Comparison of ENCODE assay signal across 14 cellular contexts in the genomic region with DNA sequence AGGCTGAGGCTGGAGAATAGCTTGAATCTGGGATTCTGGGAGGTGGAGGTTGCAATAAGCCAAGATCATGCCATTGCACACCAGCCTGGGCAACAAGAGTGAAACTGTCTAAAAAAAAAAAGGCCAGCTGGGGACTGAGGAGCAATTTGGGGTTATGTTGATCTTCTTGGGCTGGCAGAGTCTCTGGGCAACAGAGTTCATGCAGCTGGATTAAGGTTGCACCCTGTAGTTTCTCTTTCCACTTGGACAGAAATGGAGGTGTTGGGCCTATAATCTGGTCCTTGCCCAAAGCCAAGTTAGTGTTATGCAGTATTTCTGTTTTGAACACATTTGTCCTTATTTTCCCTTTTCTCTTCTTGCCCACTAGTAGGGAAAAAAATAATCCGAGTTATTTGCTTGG.
"Had no signal": no experiment of that assay in that cellular context is flagged by ENCODE, and none has a peak within 500 bp of the region (broad histone marks: within the 10 kb centered on the region; RNA-seq: fewer than 3 reads in every experiment).

No MANE protein-coding gene starts in this region.

- H3K4me1 ChIP-seq: parathyroid adenoma had no signal

- H2AFZ ChIP-seq: parathyroid adenoma had no signal

- H3K4me3 ChIP-seq: colonic mucosa, tibial nerve had no signal

- H3K27ac ChIP-seq: colonic mucosa, parathyroid adenoma had no signal

- H3K27ac Mint-ChIP-seq: activated B cell treated with CpG ODN at 0.5 μM for 24 hours; activated CD4-positive, alpha-beta T cell treated with anti-CD3 and anti-CD28 coated beads, Interleukin-2, amount 10 ng/mL, durations not matched to agents 24 days and 14 days; activated naive CD4-positive, alpha-beta T cell treated with anti-CD3 and anti-CD28 coated beads for 36 hours; activated T-helper 17 cell treated with anti-CD3 and anti-CD28 coated beads, Interleukin-2, amount 50 U/mL, for 72 hours; stimulated activated effector memory CD8-positive, alpha-beta T cell treated with anti-CD3 and anti-CD28 coated beads, Interleukin-12 subunit alpha, Interleukin-12 subunit beta, amount 100 ng/mL, for 72 hours; T-helper 1 cell treated with Interleukin-12 subunit alpha and Interleukin-12 subunit beta and Interleukin-4 antibody, amounts not matched to agents 30 μg/mL and 1 μg/mL, for 36 hours had no signal

- H3K36me3 Mint-ChIP-seq: stimulated activated effector memory CD8-positive, alpha-beta T cell treated with anti-CD3 and anti-CD28 coated beads, Interleukin-12 subunit alpha, Interleukin-12 subunit beta, amount 100 ng/mL, for 72 hours had no signal

- H3K27me3 Mint-ChIP-seq: activated B cell treated with CpG ODN at 0.5 μM for 24 hours; activated CD4-positive, alpha-beta T cell treated with anti-CD3 and anti-CD28 coated beads, Interleukin-2, amount 10 ng/mL, durations not matched to agents 24 days and 14 days; activated T-helper 17 cell treated with anti-CD3 and anti-CD28 coated beads, Interleukin-2, amount 50 U/mL, for 72 hours had no signal

- H3K9ac ChIP-seq: parathyroid adenoma had no signal

- H3K4me3 Mint-ChIP-seq: activated B cell treated with CpG ODN at 0.5 μM for 24 hours; activated CD4-positive, alpha-beta T cell treated with anti-CD3 and anti-CD28 coated beads, Interleukin-2, amount 10 ng/mL, durations not matched to agents 24 days and 14 days; activated naive CD4-positive, alpha-beta T cell treated with anti-CD3 and anti-CD28 coated beads for 36 hours; activated T-helper 17 cell treated with anti-CD3 and anti-CD28 coated beads, Interleukin-2, amount 50 U/mL, for 72 hours; stimulated activated effector memory CD8-positive, alpha-beta T cell treated with anti-CD3 and anti-CD28 coated beads, Interleukin-12 subunit alpha, Interleukin-12 subunit beta, amount 100 ng/mL, for 72 hours; T-helper 1 cell treated with Interleukin-12 subunit alpha and Interleukin-12 subunit beta and Interleukin-4 antibody, amounts not matched to agents 30 μg/mL and 1 μg/mL, for 36 hours had no signal

- ATAC-seq: activated T-helper 17 cell treated with anti-CD3 and anti-CD28 coated beads, Interleukin-2, amount 50 U/mL, for 72 hours; stimulated activated effector memory CD8-positive, alpha-beta T cell treated with anti-CD3 and anti-CD28 coated beads, Interleukin-12 subunit alpha, Interleukin-12 subunit beta, amount 100 ng/mL, for 72 hours had no signal

- H3K9me3 ChIP-seq: colonic mucosa, tibial nerve had no signal

- H3K4me1 Mint-ChIP-seq: activated B cell treated with CpG ODN at 0.5 μM for 24 hours; activated CD4-positive, alpha-beta T cell treated with anti-CD3 and anti-CD28 coated beads, Interleukin-2, amount 10 ng/mL, durations not matched to agents 24 days and 14 days; activated T-helper 17 cell treated with anti-CD3 and anti-CD28 coated beads, Interleukin-2, amount 50 U/mL, for 72 hours; stimulated activated effector memory CD8-positive, alpha-beta T cell treated with anti-CD3 and anti-CD28 coated beads, Interleukin-12 subunit alpha, Interleukin-12 subunit beta, amount 100 ng/mL, for 72 hours had no signal

- H3K36me3 ChIP-seq: colonic mucosa, tibial nerve had no signal

- H3K27me3 ChIP-seq: colonic mucosa, tibial nerve had no signal

- H3K9me3 Mint-ChIP-seq: activated B cell treated with CpG ODN at 0.5 μM for 24 hours; activated CD4-positive, alpha-beta T cell treated with anti-CD3 and anti-CD28 coated beads, Interleukin-2, amount 10 ng/mL, durations not matched to agents 24 days and 14 days; activated naive CD4-positive, alpha-beta T cell treated with anti-CD3 and anti-CD28 coated beads for 36 hours; activated T-helper 17 cell treated with anti-CD3 and anti-CD28 coated beads, Interleukin-2, amount 50 U/mL, for 72 hours; stimulated activated effector memory CD8-positive, alpha-beta T cell treated with anti-CD3 and anti-CD28 coated beads, Interleukin-12 subunit alpha, Interleukin-12 subunit beta, amount 100 ng/mL, for 72 hours; T-helper 1 cell treated with Interleukin-12 subunit alpha and Interleukin-12 subunit beta and Interleukin-4 antibody, amounts not matched to agents 30 μg/mL and 1 μg/mL, for 36 hours had no signal

- H3K79me2 ChIP-seq: parathyroid adenoma had no signal

- FAIRE-seq: endothelial cell of umbilical vein, islet of Langerhans had no signal

- DNase-seq: activated B cell treated with CpG ODN at 0.5 μM for 24 hours; activated CD4-positive, alpha-beta T cell treated with anti-CD3 and anti-CD28 coated beads, Interleukin-2, amount 10 ng/mL, durations not matched to agents 24 days and 14 days; activated naive CD4-positive, alpha-beta T cell treated with anti-CD3 and anti-CD28 coated beads for 36 hours; activated T-cell treated with anti-CD3 and anti-CD28 coated beads for 4 hours; caudate nucleus; head of caudate nucleus had no signal
